ENCODE assay signal across 16 cellular contexts in the genomic region with DNA sequence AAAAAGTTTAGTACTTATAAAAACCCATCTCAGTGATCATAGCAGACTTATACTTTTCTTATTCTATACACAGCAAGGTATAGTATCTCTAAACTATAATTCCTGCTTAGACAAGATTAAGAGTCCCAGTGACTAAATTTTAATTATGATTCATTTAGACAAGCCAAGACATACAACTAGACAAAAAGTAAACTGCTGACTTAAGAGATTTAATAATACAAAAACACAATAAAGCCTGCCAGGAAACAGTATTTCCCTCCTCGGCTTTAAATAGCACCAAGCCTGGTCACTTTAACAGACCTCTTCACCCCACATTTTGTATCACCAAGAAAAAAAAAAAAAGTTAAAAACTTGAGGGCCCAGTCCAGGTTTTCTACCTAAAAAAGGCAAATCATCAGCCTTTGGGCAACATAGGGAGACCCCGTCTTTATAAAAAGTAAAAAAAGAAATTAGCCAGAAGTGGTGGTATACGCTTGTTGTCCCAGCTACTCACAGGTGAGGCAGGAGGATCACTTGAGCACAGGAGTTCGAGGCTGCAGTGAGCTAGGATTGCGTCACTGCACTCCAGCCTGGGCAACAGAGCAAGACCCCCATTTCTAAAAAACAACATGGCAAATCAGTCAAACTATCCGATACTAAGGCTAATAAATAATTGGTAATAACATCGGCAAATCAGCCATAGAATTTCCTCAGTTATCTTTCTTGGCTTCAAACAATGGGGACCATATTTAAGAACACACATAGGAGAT. TPM values are rescaled to one million over a fixed set of nuclear protein-coding genes. Genes with fewer than 3 reads are reported as not detected.
DNase-seq lines count a peak whose midpoint lies in the region; ATAC-seq and TF ChIP-seq lines count a peak whose summit lies in the region.
"Had no signal": no experiment of that assay in that cellular context is flagged by ENCODE, and none has a peak within 500 bp of the region (broad histone marks: within the 10 kb centered on the region; RNA-seq: fewer than 3 reads in every experiment).

No MANE protein-coding gene starts in this region.

- ATAC-seq in natural killer cell (no peak), HG03354 (IDR thresholded peaks at IDR 0.05; ENCODE audit: poor library complexity, severe bottlenecking, unreplicated experiment) (no peak)
- ATAC-seq: Panc1 had no signal

- H3K27ac ChIP-seq in BLaER1: no peak overlapping the region
- H3K27ac ChIP-seq: uterus had no signal

- no peaks in the 10 kb centered on the region for H3K36me3 ChIP-seq in BLaER1
- H3K36me3 ChIP-seq: uterus had no signal

- H3K9ac ChIP-seq in BLaER1: no peak overlapping the region

- peaks cover 63% of the 10 kb centered on the region for H4K20me1 ChIP-seq in BLaER1

- peak; percentile 53 for DNase-seq in RPMI8226
- no peak for DNase-seq in epithelial cell of proximal tubule (ENCODE audit: low read depth)
- no peak for DNase-seq in natural killer cell
- no peak for DNase-seq in SHP77 treated with DMSO at 0.1 percent for 48 hours (lab: John Stamatoyannopoulos, UW)
- no peak for DNase-seq in activated CD4-positive, alpha-beta T cell treated with anti-CD3 and anti-CD28 coated beads, Interleukin-2, amount 50 U/mL, for 48 hours
- no peak for DNase-seq in osteocyte (ENCODE audit: extremely low spot score, unreplicated experiment)
- DNase-seq: hypothalamus, NCI-H1417 treated with DMSO at 0.1 percent for 48 hours, uterus had no signal

- H3K4me1 ChIP-seq in BLaER1: peaks cover 14% of the 10 kb centered on the region

- no peaks in the 10 kb centered on the region for H3K9me3 ChIP-seq in BLaER1
- H3K9me3 ChIP-seq: uterus had no signal

- intact Hi-C loops in natural killer cell (cut with micrococcal nuclease): loop anchor here (10.0 kb wide), 1 partner anchor 50 kb away; a partner anchor contains a TSS

- H3K36me3 Mint-ChIP-seq in natural killer cell (no peaks in the 10 kb centered on the region), osteocyte (ENCODE audit: unreplicated experiment) (no peaks in the 10 kb centered on the region)

- TF ChIP-seq CTCF in epithelial cell of proximal tubule (conservative IDR thresholded peaks at IDR 0.05; ENCODE audit: low read depth, low read length) (no peak), natural killer cell (IDR thresholded peaks at IDR 0.05) (no peak), osteocyte (IDR thresholded peaks at IDR 0.05) (no peak)

- H3K4me1 Mint-ChIP-seq in natural killer cell: peaks cover 50 to 62% of the 10 kb centered on the region in 2 donors
- H3K4me1 Mint-ChIP-seq in osteocyte (ENCODE audit: unreplicated experiment): peaks cover 15% of the 10 kb centered on the region

- H3K4me3 Mint-ChIP-seq in natural killer cell (peak overlapping the region; percentile 35), osteocyte (ENCODE audit: unreplicated experiment) (no peak overlapping the region)
- H3K4me3 Mint-ChIP-seq: activated CD4-positive, alpha-beta T cell treated with anti-CD3 and anti-CD28 coated beads, Interleukin-2, amount 10 ng/mL, durations not matched to agents 24 days and 14 days; memory B cell had no signal

- H3K9me3 Mint-ChIP-seq in natural killer cell: no peaks in the 10 kb centered on the region
- H3K9me3 Mint-ChIP-seq in osteocyte (ENCODE audit: unreplicated experiment): no peaks in the 10 kb centered on the region
- H3K9me3 Mint-ChIP-seq: activated CD4-positive, alpha-beta T cell treated with anti-CD3 and anti-CD28 coated beads, Interleukin-2, amount 10 ng/mL, durations not matched to agents 24 days and 14 days; activated T-helper 2 cell treated with anti-CD3 and anti-CD28 coated beads, Interferon-gamma antibody, Interleukin-2, Interleukin-4, amounts not matched to agents 10 μg/mL and 5 μg/mL and 100 μg/mL, durations not matched to agents 14 hours and 24 hours and 36 hours; IgD-negative memory B cell; memory B cell had no signal

- no peaks in the 10 kb centered on the region for H3K27me3 ChIP-seq in BLaER1
- H3K27me3 ChIP-seq: uterus had no signal

- no peaks in the 10 kb centered on the region for H3K27me3 Mint-ChIP-seq in natural killer cell (ENCODE audit: low read depth in 2 of 2)
- no peaks in the 10 kb centered on the region for H3K27me3 Mint-ChIP-seq in osteocyte (ENCODE audit: unreplicated experiment)
- H3K27me3 Mint-ChIP-seq: activated CD4-positive, alpha-beta T cell treated with anti-CD3 and anti-CD28 coated beads, Interleukin-2, amount 10 ng/mL, durations not matched to agents 24 days and 14 days; IgD-negative memory B cell; memory B cell had no signal

- H3K4me3 ChIP-seq in BLaER1 (no peak overlapping the region), epithelial cell of proximal tubule (ENCODE audit: low read depth, low read length) (peak overlapping the region; percentile 35)
- H3K4me3 ChIP-seq: uterus had no signal

- H3K4me2 ChIP-seq in BLaER1: peak overlapping the region; percentile 59

- H3K27ac Mint-ChIP-seq in natural killer cell (peak overlapping the region; percentile 20 to 67), osteocyte (ENCODE audit: unreplicated experiment) (no peak overlapping the region)
- H3K27ac Mint-ChIP-seq: activated CD4-positive, alpha-beta T cell treated with anti-CD3 and anti-CD28 coated beads, Interleukin-2, amount 10 ng/mL, durations not matched to agents 24 days and 14 days; activated T-helper 2 cell treated with anti-CD3 and anti-CD28 coated beads, Interferon-gamma antibody, Interleukin-2, Interleukin-4, amounts not matched to agents 10 μg/mL and 5 μg/mL and 100 μg/mL, durations not matched to agents 14 hours and 24 hours and 36 hours had no signal

RNA-seq across cellular contexts. Expression of a gene that starts 53.8 kb away (rescaled TPM):
- total RNA-seq in epithelial cell of proximal tubule (13.6 and 17.6 TPM in 2 replicates), natural killer cell (100 to 1,000 TPM in 2 of 3 donors, 10 to 100 TPM in 1; 71.6 to 120 (median 119) TPM), osteocyte (29.3 and 29.5 TPM in 2 replicates)
